Comparison of ENCODE assay signal across 22 cellular contexts in the genomic region with DNA sequence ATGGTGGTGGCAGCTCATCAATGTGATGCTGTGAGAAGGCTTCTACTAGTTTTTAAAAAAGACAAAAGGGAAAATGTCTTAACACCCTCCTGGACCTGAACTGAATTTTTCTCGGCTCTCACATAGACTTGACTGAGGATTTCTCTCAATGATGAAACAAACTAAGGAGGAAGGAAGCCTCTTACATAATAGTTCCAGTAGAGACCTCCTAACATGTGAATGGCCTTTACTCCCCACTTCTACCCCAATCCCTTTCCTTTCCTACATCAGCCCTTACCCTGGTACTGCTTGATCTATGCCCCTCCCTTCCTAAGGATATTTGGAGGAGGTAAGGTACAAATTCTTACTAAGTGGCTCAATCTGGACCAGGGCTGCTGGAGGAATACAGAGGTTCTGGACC.
"Had no signal": no experiment of that assay in that cellular context is flagged by ENCODE, and none has a peak within 500 bp of the region (broad histone marks: within the 10 kb centered on the region; RNA-seq: fewer than 3 reads in every experiment).

No MANE protein-coding gene starts in this region.

- H3K27ac ChIP-seq: cardiac muscle cell, esophagus muscularis mucosa, gastroesophageal sphincter, neural progenitor cell, pancreas, testis had no signal

- ATAC-seq: activated CD8-positive, alpha-beta memory T cell treated with anti-CD3 and anti-CD28 coated beads, Interleukin-2, amount 10 ng/mL, durations not matched to agents 7 days and 5 days; gastroesophageal sphincter; heart left ventricle; naive thymus-derived CD4-positive, alpha-beta T cell; pancreas; sciatic nerve; stimulated activated memory B cell treated with anti-CD40 and anti-IgM and Interleukin-4, amounts not matched to agents 10 μg/mL and 1 μg/mL and 100 μg/mL, for 72 hours had no signal

- H3K9me3 ChIP-seq: esophagus muscularis mucosa, gastroesophageal sphincter, heart left ventricle, pancreas, testis had no signal

- H3K4me3 ChIP-seq: cardiac muscle cell, esophagus muscularis mucosa, gastroesophageal sphincter, heart left ventricle, neural progenitor cell, pancreas, smooth muscle cell, testis had no signal

- H3K27me3 ChIP-seq: cardiac muscle cell, esophagus muscularis mucosa, gastroesophageal sphincter, heart left ventricle, neural progenitor cell, pancreas, testis had no signal

- DNase-seq: activated CD4-positive, alpha-beta memory T cell treated with anti-CD3 and anti-CD28 coated beads, Interleukin-2, amount 10 ng/mL, durations not matched to agents 7 days and 5 days; activated CD4-positive, alpha-beta T cell treated with anti-CD3 and anti-CD28 coated beads for 48 hours; activated CD4-positive, CD25-positive, alpha-beta regulatory T cell; activated CD8-positive, alpha-beta memory T cell treated with anti-CD3 and anti-CD28 coated beads, Interleukin-2, amount 10 ng/mL, durations not matched to agents 7 days and 5 days; activated naive CD4-positive, alpha-beta T cell treated with Interleukin-2 at 50 U/mL for 16 hours; activated naive CD8-positive, alpha-beta T cell treated with anti-CD3 and anti-CD28 coated beads, Interleukin-2, amount 10 ng/mL, durations not matched to agents 7 days and 5 days; amygdala; effector memory CD4-positive, alpha-beta T cell; heart left ventricle; mesendoderm; naive thymus-derived CD4-positive, alpha-beta T cell; pancreas; stimulated activated CD4-positive, alpha-beta T cell treated with anti-CD3 and anti-CD28 coated beads, Interleukin-4, amount 100 ng/mL, for 4 hours; testis had no signal

- FAIRE-seq: endothelial cell of umbilical vein, pancreas had no signal

- H3K4me1 ChIP-seq: esophagus muscularis mucosa, gastroesophageal sphincter, pancreas, testis had no signal

- H3K36me3 ChIP-seq: cardiac muscle cell, esophagus muscularis mucosa, gastroesophageal sphincter, heart left ventricle, neural progenitor cell, pancreas had no signal
